ENCODE assay signal across 24 cellular contexts in genomic region chr6:154127638-154128037, GRCh38.
DNase-seq lines count a peak whose midpoint lies in the region; ATAC-seq and TF ChIP-seq lines count a peak whose summit lies in the region.
"Had no signal": no experiment of that assay in that cellular context is flagged by ENCODE, and none has a peak within 500 bp of the region (broad histone marks: within the 10 kb centered on the region; RNA-seq: fewer than 3 reads in every experiment).

No MANE protein-coding gene starts in this region.

- H3K27me3 Mint-ChIP-seq in GM23338 (ENCODE audit: insufficient read depth, low read depth, poor library complexity) (peaks cover 3% of the 10 kb centered on the region), WTC11 (ENCODE audit: low read depth) (peaks cover 2% of the 10 kb centered on the region; the same call in 1 of the 2 replicates)

- H3K4me1 Mint-ChIP-seq in GM23338: peaks cover 17% of the 10 kb centered on the region
- H3K4me1 Mint-ChIP-seq in WTC11: peaks cover 42% of the 10 kb centered on the region

- peaks cover 21% of the 10 kb centered on the region for H3K9me3 Mint-ChIP-seq in GM23338
- H3K9me3 Mint-ChIP-seq in WTC11: peaks cover 36% of the 10 kb centered on the region
- H3K9me3 Mint-ChIP-seq: natural killer cell had no signal

- H3K4me3 ChIP-seq in GM23338 (no peak overlapping the region), iPS-20b (ENCODE audit: low read length) (0 out of 2 replicates have a peak overlapping the region, but pooled peaks have one; percentile 15)
- H3K4me3 ChIP-seq: heart left ventricle, K562, SJCRH30, tibial artery had no signal

- no peaks in the 10 kb centered on the region for H3F3A ChIP-seq in GM23338 (replicated peaks; ENCODE audit: low read depth)

- TF ChIP-seq CTCF in GM23338 (conservative IDR thresholded peaks at IDR 0.05; ENCODE audit: low read depth in 2 of 2) (no peak), WTC11 (IDR thresholded peaks at IDR 0.05) (no peak)

- peak; percentile 88 for ATAC-seq in GM23338
- ATAC-seq in WTC11: peak; percentile 89
- ATAC-seq in HG03175 (IDR thresholded peaks at IDR 0.05; ENCODE audit: unreplicated experiment): no peak
- ATAC-seq: heart left ventricle, K562, natural killer cell, Panc1 had no signal

- H3K27ac Mint-ChIP-seq in GM23338 (no peak overlapping the region), WTC11 (no peak overlapping the region)
- H3K27ac Mint-ChIP-seq: natural killer cell had no signal

- DNase-seq in GM23338 (ENCODE audit: low spot score) (peak; percentile 50), NCI-H2107 treated with DMSO at 0.1 percent for 48 hours (lab: John Stamatoyannopoulos, UW; ENCODE audit: unreplicated experiment) (peak; percentile 73), WTC11 (ENCODE audit: low spot score) (no peak), mesenteric fat pad (ENCODE audit: low spot score) (no peak), LoVo (ENCODE audit: low spot score) (no peak)
- no peak for DNase-seq in activated T-cell treated with anti-CD3 and anti-CD28 coated beads, Interleukin-2, amount 50 U/mL, for 1 hour
- DNase-seq: activated CD8-positive, alpha-beta memory T cell treated with anti-CD3 and anti-CD28 coated beads, Interleukin-2, amount 50 U/mL, for 4 hours; DMS153; GF-D8; heart left ventricle; mesenchymal stem cell; MV-4-11; natural killer cell; NCI-H2029 treated with DMSO at 0.1 percent for 48 hours; NCI-H82; stimulated activated naive CD4-positive, alpha-beta T cell; tibial artery had no signal

- no peaks in the 10 kb centered on the region for H3K9me2 ChIP-seq in GM23338 (ENCODE audit: insufficient read depth)

- no peaks in the 10 kb centered on the region; the same call in 1 of the 2 replicates for H3K9me3 ChIP-seq in iPS-20b (ENCODE audit: insufficient read depth, low read depth, low read length)
- H3K9me3 ChIP-seq: SJCRH30, tibial artery had no signal

- no peaks in the 10 kb centered on the region for H4K20me1 ChIP-seq in GM23338 (replicated peaks; ENCODE audit: insufficient read depth)

- H3K4me3 Mint-ChIP-seq in GM23338: no peak overlapping the region
- H3K4me3 Mint-ChIP-seq in WTC11: no peak overlapping the region
- H3K4me3 Mint-ChIP-seq: CD14-positive monocyte, natural killer cell had no signal

- H3K79me2 ChIP-seq in GM23338 (replicated peaks; ENCODE audit: insufficient read depth): no peaks in the 10 kb centered on the region

- H3K36me3 Mint-ChIP-seq in GM23338 (ENCODE audit: low read depth) (peaks cover 11% of the 10 kb centered on the region; the same call in 2 of the 3 replicates), WTC11 (peaks cover 12% of the 10 kb centered on the region)
- H3K36me3 Mint-ChIP-seq: CD14-positive monocyte, natural killer cell had no signal

- H2AFZ ChIP-seq in GM23338: no peak overlapping the region

- peaks cover 10% of the 10 kb centered on the region; the same call in 1 of the 2 replicates for H3K4me1 ChIP-seq in GM23338 (ENCODE audit: insufficient read depth)
- H3K4me1 ChIP-seq in iPS-20b (ENCODE audit: insufficient read depth, low read length): peaks cover 15% of the 10 kb centered on the region; the same call in 1 of the 2 replicates
- H3K4me1 ChIP-seq: heart left ventricle, SJCRH30, tibial artery had no signal

- CTCF ChIA-PET in WTC11 (lab: Charles Lee): no interaction called here

- no peak overlapping the region for H3K9ac ChIP-seq in iPS-20b (ENCODE audit: low read depth, low read length)

- POLR2A ChIA-PET in WTC11 (lab: Charles Lee): no interaction called here

- peak overlapping the region; percentile 25 for H3K4me2 ChIP-seq in GM23338

- H3K27ac ChIP-seq in GM23338 (ENCODE audit: low read depth) (no peak overlapping the region), iPS-20b (ENCODE audit: low read length) (no peak overlapping the region)
- H3K27ac ChIP-seq: heart left ventricle, SJCRH30, tibial artery, VCaP had no signal

- no peaks in the 10 kb centered on the region for H3K27me3 ChIP-seq in GM23338 (ENCODE audit: insufficient read depth)
- H3K27me3 ChIP-seq in iPS-20b (ENCODE audit: insufficient read depth, low read length): no peaks in the 10 kb centered on the region
- H3K27me3 ChIP-seq: SJCRH30, tibial artery had no signal

- 0 out of 2 replicates have a peak, but pooled peaks cover under 1% of the 10 kb centered on the region for H3K36me3 ChIP-seq in GM23338 (ENCODE audit: insufficient read depth)
- H3K36me3 ChIP-seq in iPS-20b (ENCODE audit: insufficient read depth, low read depth, low read length): no peaks in the 10 kb centered on the region
- H3K36me3 ChIP-seq: heart left ventricle, SJCRH30, tibial artery had no signal

TF ChIP-seq in GM23338, 12 proteins besides CTCF, POLR2A, EP300 and RAD21 (continues in another document):
- TF ChIP-seq CREB1 (CRISPR knock-in tag; IDR thresholded peaks at IDR 0.05; ENCODE audit: low read depth): no peak

TF ChIP-seq in WTC11, 78 proteins besides CTCF, POLR2A, EP300 and RAD21:
- TF ChIP-seq ETV6 (CRISPR knock-in tag; IDR thresholded peaks at IDR 0.05) (peak; percentile 54; the same call in 1 of the 2 replicates), ATF1 (CRISPR knock-in tag; IDR thresholded peaks at IDR 0.05) (no peak), ZNF423 (CRISPR knock-in tag; IDR thresholded peaks at IDR 0.05) (peak; percentile 49; the same call in 1 of the 2 replicates)

Comparison
In these comparisons a context has a peak if more than half of its experiments do, and no peak if none do; other contexts are left out.
1. DNase-seq: peak in GM23338 (single experiment) and NCI-H2107 treated with DMSO at 0.1 percent for 48 hours (single experiment); none in WTC11 (single experiment), mesenteric fat pad (single experiment), LoVo (single experiment) and activated T-cell treated with anti-CD3 and anti-CD28 coated beads, Interleukin-2, amount 50 U/mL, for 1 hour (single experiment).